In the genomic region with DNA sequence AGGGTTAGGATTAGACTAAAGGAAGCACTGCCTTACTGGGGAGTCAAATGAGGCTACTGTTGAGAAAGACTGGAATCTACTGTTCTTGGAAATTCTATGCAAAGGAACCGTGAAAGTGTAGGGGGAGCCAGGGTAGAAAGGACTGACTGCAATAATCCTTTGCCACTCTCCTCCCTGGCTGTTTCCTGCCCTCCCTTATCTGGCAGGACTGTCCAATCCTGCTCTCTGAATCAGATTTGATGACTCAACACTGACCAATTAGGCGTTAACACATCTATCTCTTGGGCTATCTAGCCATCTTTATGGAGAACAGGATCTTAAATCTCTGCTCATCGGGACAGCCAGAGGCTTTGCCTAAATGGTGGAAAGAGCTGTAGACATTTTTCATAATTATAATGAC, we compare ENCODE assay signal across 17 cellular contexts.
DNase-seq lines count a peak whose midpoint lies in the region; ATAC-seq, FAIRE-seq and TF ChIP-seq lines count a peak whose summit lies in the region.
"Had no signal": no experiment of that assay in that cellular context is flagged by ENCODE, and none has a peak within 500 bp of the region (broad histone marks: within the 10 kb centered on the region; RNA-seq: fewer than 3 reads in every experiment).

No MANE protein-coding gene starts in this region.

- DNase-seq in BJ (ENCODE audit: low read depth) (peak; percentile 12), HT1080 (ENCODE audit: low read depth) (peak; percentile 71), WTC11 (ENCODE audit: low spot score) (no peak), keratinocyte (ENCODE audit: low read depth, low spot score) (no peak), NCI-H1105 treated with DMSO at 0.1 percent for 48 hours (lab: John Stamatoyannopoulos, UW) (no peak), GM10248 (ENCODE audit: extremely low spot score) (no peak)
- DNase-seq: activated CD4-positive, CD25-positive, alpha-beta regulatory T cell treated with anti-CD3 and anti-CD28 coated beads, Interleukin-2, amount 50 U/mL, for 72 hours; GF-D8; H9; left ventricle myocardium superior; naive thymus-derived CD8-positive, alpha-beta T cell; OCI-M1 had no signal

- CTCF ChIA-PET in BJ (lab: Yijun Ruan, JAX) (interaction anchor here (0.6 to 1.7 kb wide), 5 partner anchors 9 to 387 kb away, joined by 3 to 4 read pairs (median 4); no protein-coding TSS in a partner anchor), WTC11 (lab: Charles Lee) (no interaction called here), GM10248 (lab: Yijun Ruan, JAX) (interaction anchor here (1.0 to 1.6 kb wide), 2 partner anchors 12 to 30 kb away, joined by 3 to 5 read pairs; no protein-coding TSS in a partner anchor)

- no peak overlapping the region for H3K27ac ChIP-seq in keratinocyte (ENCODE audit: control insufficient read depth, insufficient read depth, low read length)
- H3K27ac ChIP-seq: HL-60 had no signal

- TF ChIP-seq CTCF in BJ (IDR thresholded peaks at IDR 0.05; ENCODE audit: insufficient read depth, low read depth, low read length) (no peak), WTC11 (IDR thresholded peaks at IDR 0.05) (no peak), keratinocyte (optimal IDR thresholded peaks at IDR 0.05 in 1 of 3, IDR thresholded peaks at IDR 0.05 in 1 of 3, conservative IDR thresholded peaks at IDR 0.05 in 1 of 3; ENCODE audit: extremely low read depth in 1 of 3, insufficient read depth in 2 of 3, low read length in 3 of 3) (no peak), GM10248 (IDR thresholded peaks at IDR 0.05; ENCODE audit: control extremely low read depth, extremely low read depth, low read depth, missing control alignments) (no peak)

- no peaks in the 10 kb centered on the region for H3K36me3 ChIP-seq in BJ (ENCODE audit: control insufficient read depth, insufficient read depth, low read length)
- no peaks in the 10 kb centered on the region for H3K36me3 ChIP-seq in keratinocyte (ENCODE audit: control insufficient read depth in 2 of 2, extremely low read depth in 1 of 2, insufficient read depth in 2 of 2, low read length in 2 of 2)

- dilution Hi-C loops in keratinocyte (cut with MboI; ENCODE audit: extremely low pct_ligation_motif_present, low sequenced_read_pairs): no loop called here

- no peaks in the 10 kb centered on the region for H3K9me3 Mint-ChIP-seq in WTC11
- H3K9me3 Mint-ChIP-seq: activated naive CD4-positive, alpha-beta T cell treated with anti-CD3 and anti-CD28 coated beads, Interleukin-2, amount 50 U/mL, for 72 hours; H9; naive thymus-derived CD8-positive, alpha-beta T cell had no signal

- H3K27me3 ChIP-seq in BJ (ENCODE audit: control insufficient read depth, insufficient read depth, low read length) (peaks cover 10% of the 10 kb centered on the region; the same call in 1 of the 2 replicates), keratinocyte (ENCODE audit: control insufficient read depth, extremely low read depth, insufficient read depth, low read length) (no peaks in the 10 kb centered on the region)

- H3K36me3 Mint-ChIP-seq in WTC11: no peaks in the 10 kb centered on the region
- H3K36me3 Mint-ChIP-seq: activated naive CD4-positive, alpha-beta T cell treated with anti-CD3 and anti-CD28 coated beads, Interleukin-2, amount 50 U/mL, for 72 hours; CD14-positive monocyte had no signal

- H3K4me3 Mint-ChIP-seq in WTC11: no peak overlapping the region
- H3K4me3 Mint-ChIP-seq: CD14-positive monocyte; H9; naive thymus-derived CD8-positive, alpha-beta T cell had no signal

- H3K4me1 Mint-ChIP-seq in WTC11: no peaks in the 10 kb centered on the region
- H3K4me1 Mint-ChIP-seq: CD14-positive monocyte; H9; naive thymus-derived CD8-positive, alpha-beta T cell had no signal

- FAIRE-seq in keratinocyte (lab: Jason Lieb, UNC): peak; percentile 32

- POLR2A ChIA-PET in BJ (lab: Charles Lee): no interaction called here
- POLR2A ChIA-PET in WTC11 (lab: Charles Lee): interaction anchor here (0.6 kb wide), 1 partner anchor 299 kb away, joined by 5 read pairs; no protein-coding TSS in a partner anchor
- POLR2A ChIA-PET in GM10248 (lab: Yijun Ruan, JAX): no interaction called here

- no peak overlapping the region for H3K9ac ChIP-seq in keratinocyte (ENCODE audit: control insufficient read depth, extremely low read depth, insufficient read depth, low read length)

- H3K4me1 ChIP-seq in keratinocyte (ENCODE audit: control insufficient read depth, extremely low read depth, insufficient read depth, low read length): peaks cover 29% of the 10 kb centered on the region

- no peaks in the 10 kb centered on the region for H4K20me1 ChIP-seq in keratinocyte (ENCODE audit: control insufficient read depth, extremely low read depth, insufficient read depth, low read length)

- H3K4me3 ChIP-seq in BJ (ENCODE audit: low read depth, low read length) (no peak overlapping the region), keratinocyte (ENCODE audit: control insufficient read depth in 2 of 3, extremely low read depth in 1 of 3, insufficient read depth in 2 of 3, low read depth in 1 of 3, low read length in 3 of 3) (no peak overlapping the region)

- no peaks in the 10 kb centered on the region for H3K9me1 ChIP-seq in keratinocyte (ENCODE audit: control insufficient read depth, extremely low read depth, insufficient read depth, low read length)

- H3K4me2 ChIP-seq in keratinocyte (ENCODE audit: control insufficient read depth, extremely low read depth, insufficient read depth, low read depth, low read length): no peak overlapping the region

- H2AFZ ChIP-seq in keratinocyte (ENCODE audit: control insufficient read depth, low read length): peak overlapping the region; percentile 27

- peaks cover 23% of the 10 kb centered on the region for H3K27me3 Mint-ChIP-seq in WTC11 (ENCODE audit: low read depth)

- H3K79me2 ChIP-seq in keratinocyte (ENCODE audit: control insufficient read depth, insufficient read depth, low read length): no peaks in the 10 kb centered on the region

- H3K27ac Mint-ChIP-seq in WTC11: no peak overlapping the region
- H3K27ac Mint-ChIP-seq: activated naive CD4-positive, alpha-beta T cell treated with anti-CD3 and anti-CD28 coated beads, Interleukin-2, amount 50 U/mL, for 72 hours; CD14-positive monocyte; H9; naive thymus-derived CD8-positive, alpha-beta T cell had no signal

- no peaks in the 10 kb centered on the region for H3K9me3 ChIP-seq in keratinocyte (ENCODE audit: control insufficient read depth, low read depth, low read length)

- ATAC-seq in WTC11 (peak; percentile 38; the same call in 1 of the 2 replicates), HG03135 (IDR thresholded peaks at IDR 0.05; ENCODE audit: unreplicated experiment) (no peak), HG02938 (IDR thresholded peaks at IDR 0.05; ENCODE audit: unreplicated experiment) (no peak)
- ATAC-seq: activated naive CD4-positive, alpha-beta T cell treated with anti-CD3 and anti-CD28 coated beads, Interleukin-2, amount 50 U/mL, for 72 hours; naive thymus-derived CD8-positive, alpha-beta T cell had no signal

TF ChIP-seq in WTC11, 78 proteins besides CTCF, POLR2A, EP300 and RAD21 (continues in another document):
- TF ChIP-seq, protein P1, sequence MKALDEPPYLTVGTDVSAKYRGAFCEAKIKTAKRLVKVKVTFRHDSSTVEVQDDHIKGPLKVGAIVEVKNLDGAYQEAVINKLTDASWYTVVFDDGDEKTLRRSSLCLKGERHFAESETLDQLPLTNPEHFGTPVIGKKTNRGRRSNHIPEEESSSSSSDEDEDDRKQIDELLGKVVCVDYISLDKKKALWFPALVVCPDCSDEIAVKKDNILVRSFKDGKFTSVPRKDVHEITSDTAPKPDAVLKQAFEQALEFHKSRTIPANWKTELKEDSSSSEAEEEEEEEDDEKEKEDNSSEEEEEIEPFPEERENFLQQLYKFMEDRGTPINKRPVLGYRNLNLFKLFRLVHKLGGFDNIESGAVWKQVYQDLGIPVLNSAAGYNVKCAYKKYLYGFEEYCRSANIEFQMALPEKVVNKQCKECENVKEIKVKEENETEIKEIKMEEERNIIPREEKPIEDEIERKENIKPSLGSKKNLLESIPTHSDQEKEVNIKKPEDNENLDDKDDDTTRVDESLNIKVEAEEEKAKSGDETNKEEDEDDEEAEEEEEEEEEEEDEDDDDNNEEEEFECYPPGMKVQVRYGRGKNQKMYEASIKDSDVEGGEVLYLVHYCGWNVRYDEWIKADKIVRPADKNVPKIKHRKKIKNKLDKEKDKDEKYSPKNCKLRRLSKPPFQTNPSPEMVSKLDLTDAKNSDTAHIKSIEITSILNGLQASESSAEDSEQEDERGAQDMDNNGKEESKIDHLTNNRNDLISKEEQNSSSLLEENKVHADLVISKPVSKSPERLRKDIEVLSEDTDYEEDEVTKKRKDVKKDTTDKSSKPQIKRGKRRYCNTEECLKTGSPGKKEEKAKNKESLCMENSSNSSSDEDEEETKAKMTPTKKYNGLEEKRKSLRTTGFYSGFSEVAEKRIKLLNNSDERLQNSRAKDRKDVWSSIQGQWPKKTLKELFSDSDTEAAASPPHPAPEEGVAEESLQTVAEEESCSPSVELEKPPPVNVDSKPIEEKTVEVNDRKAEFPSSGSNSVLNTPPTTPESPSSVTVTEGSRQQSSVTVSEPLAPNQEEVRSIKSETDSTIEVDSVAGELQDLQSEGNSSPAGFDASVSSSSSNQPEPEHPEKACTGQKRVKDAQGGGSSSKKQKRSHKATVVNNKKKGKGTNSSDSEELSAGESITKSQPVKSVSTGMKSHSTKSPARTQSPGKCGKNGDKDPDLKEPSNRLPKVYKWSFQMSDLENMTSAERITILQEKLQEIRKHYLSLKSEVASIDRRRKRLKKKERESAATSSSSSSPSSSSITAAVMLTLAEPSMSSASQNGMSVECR (CRISPR knock-in tag; IDR thresholded peaks at IDR 0.05; ENCODE audit: borderline replicate concordance): no peak
- no peak for TF ChIP-seq SMAD3 (CRISPR knock-in tag; IDR thresholded peaks at IDR 0.05; ENCODE audit: borderline replicate concordance)
- TF ChIP-seq ZNF232 (CRISPR knock-in tag; IDR thresholded peaks at IDR 0.05): no peak
- no peak for TF ChIP-seq ZNF416 (CRISPR knock-in tag; IDR thresholded peaks at IDR 0.05)
- TF ChIP-seq ETV6 (CRISPR knock-in tag; IDR thresholded peaks at IDR 0.05): no peak
- no peak for TF ChIP-seq GRHL2 (CRISPR knock-in tag; IDR thresholded peaks at IDR 0.05; ENCODE audit: insufficient replicate concordance, severe bottlenecking)
- TF ChIP-seq NR3C1 (CRISPR knock-in tag; conservative IDR thresholded peaks at IDR 0.05; ENCODE audit: low read depth): no peak
- no peak for TF ChIP-seq JAZF1 (CRISPR knock-in tag; IDR thresholded peaks at IDR 0.05)
- TF ChIP-seq SP1 (CRISPR knock-in tag; conservative IDR thresholded peaks at IDR 0.05): no peak
- no peak for TF ChIP-seq TEAD1 (CRISPR knock-in tag; IDR thresholded peaks at IDR 0.05)
- TF ChIP-seq, protein P2, sequence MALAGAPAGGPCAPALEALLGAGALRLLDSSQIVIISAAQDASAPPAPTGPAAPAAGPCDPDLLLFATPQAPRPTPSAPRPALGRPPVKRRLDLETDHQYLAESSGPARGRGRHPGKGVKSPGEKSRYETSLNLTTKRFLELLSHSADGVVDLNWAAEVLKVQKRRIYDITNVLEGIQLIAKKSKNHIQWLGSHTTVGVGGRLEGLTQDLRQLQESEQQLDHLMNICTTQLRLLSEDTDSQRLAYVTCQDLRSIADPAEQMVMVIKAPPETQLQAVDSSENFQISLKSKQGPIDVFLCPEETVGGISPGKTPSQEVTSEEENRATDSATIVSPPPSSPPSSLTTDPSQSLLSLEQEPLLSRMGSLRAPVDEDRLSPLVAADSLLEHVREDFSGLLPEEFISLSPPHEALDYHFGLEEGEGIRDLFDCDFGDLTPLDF (CRISPR knock-in tag; IDR thresholded peaks at IDR 0.05): no peak

Comparison
In these comparisons a context has a peak if more than half of its experiments do, and no peak if none do; other contexts are left out.
1. DNase-seq: peak in BJ (single experiment) and HT1080 (single experiment); none in WTC11 (single experiment), keratinocyte (single experiment), NCI-H1105 treated with DMSO at 0.1 percent for 48 hours (single experiment) and GM10248 (single experiment).